Comparison of ENCODE assay signal across 20 cellular contexts in genomic region chr10:109696981-109697775, GRCh38.
"Had no signal": no experiment of that assay in that cellular context is flagged by ENCODE, and none has a peak within 500 bp of the region (broad histone marks: within the 10 kb centered on the region; RNA-seq: fewer than 3 reads in every experiment).

No MANE protein-coding gene starts in this region.

- H3K27ac Mint-ChIP-seq: naive thymus-derived CD4-positive, alpha-beta T cell; stimulated activated naive CD8-positive, alpha-beta T cell treated with anti-CD3 and anti-CD28 coated beads, Interleukin-15, Interleukin-2, amounts not matched to agents 100 ng/mL and 50 ng/mL, for 24 hours; T-cell had no signal

- H3K27me3 ChIP-seq: cardiac muscle cell, gastroesophageal sphincter, neutrophil, testis, vagina had no signal

- H3K27ac ChIP-seq: cardiac muscle cell, gastroesophageal sphincter, heart right ventricle, neutrophil, testis, vagina had no signal

- H3K4me3 Mint-ChIP-seq: naive thymus-derived CD4-positive, alpha-beta T cell; stimulated activated naive CD8-positive, alpha-beta T cell treated with anti-CD3 and anti-CD28 coated beads, Interleukin-15, Interleukin-2, amounts not matched to agents 100 ng/mL and 50 ng/mL, for 24 hours; T-cell had no signal

- H3K36me3 Mint-ChIP-seq: naive thymus-derived CD4-positive, alpha-beta T cell; T-cell had no signal

- H3K4me1 Mint-ChIP-seq: naive thymus-derived CD4-positive, alpha-beta T cell; T-cell had no signal

- DNase-seq: activated CD4-positive, alpha-beta T cell treated with anti-CD3 and anti-CD28 coated beads, Interleukin-2, amount 50 U/mL, for 4 hours; activated CD4-positive, CD25-positive, alpha-beta regulatory T cell treated with anti-CD3 and anti-CD28 coated beads, Interleukin-2, amount 50 U/mL, for 72 hours; activated naive CD4-positive, alpha-beta T cell treated with Interleukin-2 at 50 U/mL for 16 hours; activated T-cell treated with anti-CD3 and anti-CD28 coated beads for 4 hours; erythroblast; heart right ventricle; midbrain; naive thymus-derived CD4-positive, alpha-beta T cell; posterior cingulate gyrus; stimulated activated CD4-positive, alpha-beta T cell treated with anti-CD3 and anti-CD28 coated beads, Interleukin-15, amount 100 ng/mL, for 24 hours; stimulated activated CD4-positive, alpha-beta T cell treated with anti-CD3 and anti-CD28 coated beads, Interleukin-4, amount 100 ng/mL, for 24 hours; T-cell; T1000; testis had no signal

- H3K4me1 ChIP-seq: gastroesophageal sphincter, heart right ventricle, testis, vagina had no signal

- H3K9me3 ChIP-seq: gastroesophageal sphincter, heart right ventricle, neutrophil, testis, vagina had no signal

- H3K27me3 Mint-ChIP-seq: stimulated activated naive CD8-positive, alpha-beta T cell treated with anti-CD3 and anti-CD28 coated beads, Interleukin-15, Interleukin-2, amounts not matched to agents 100 ng/mL and 50 ng/mL, for 24 hours had no signal

- H3K9me3 Mint-ChIP-seq: stimulated activated naive CD8-positive, alpha-beta T cell treated with anti-CD3 and anti-CD28 coated beads, Interleukin-15, Interleukin-2, amounts not matched to agents 100 ng/mL and 50 ng/mL, for 24 hours had no signal

- H3K4me3 ChIP-seq: cardiac muscle cell, gastroesophageal sphincter, heart right ventricle, lung, testis, vagina had no signal

- H3K36me3 ChIP-seq: cardiac muscle cell, gastroesophageal sphincter, heart right ventricle, neutrophil, vagina had no signal
